In the genomic region with DNA sequence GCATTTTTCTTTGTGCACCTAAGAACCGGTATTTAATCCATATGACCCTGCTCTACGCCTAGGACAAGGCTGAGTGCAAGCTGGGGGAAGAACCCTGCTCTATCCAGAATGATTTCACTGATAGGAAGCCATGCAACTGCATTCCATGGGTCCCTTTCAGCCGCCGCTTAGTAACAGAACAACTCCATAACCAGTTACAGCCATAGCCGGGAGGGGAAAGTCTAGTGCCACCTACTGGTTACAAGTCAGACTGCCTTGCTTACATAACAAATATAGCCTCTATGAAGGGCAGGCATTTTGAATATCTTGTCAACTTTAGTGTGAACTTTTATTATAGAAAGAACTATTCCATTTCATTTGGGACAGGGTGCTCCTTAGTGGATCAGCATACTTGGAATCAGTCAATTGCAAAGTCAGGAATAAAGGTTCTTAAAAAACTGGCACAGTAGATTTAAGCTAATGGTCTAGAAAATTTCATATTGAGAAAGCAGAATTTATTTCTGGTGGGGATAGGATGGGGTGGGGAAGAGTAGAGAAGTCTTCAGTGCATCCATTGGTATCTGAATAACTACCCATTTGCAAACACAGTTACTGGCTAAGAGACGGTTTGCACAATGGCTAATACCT, we compare ENCODE assay signal across 8 cellular contexts.
A peak's percentile ranks its signal among the peaks of the same experiment; 100 is the strongest.
DNase-seq lines count a peak whose midpoint lies in the region; ATAC-seq, FAIRE-seq and TF ChIP-seq lines count a peak whose summit lies in the region.

No MANE protein-coding gene starts in this region.

- FAIRE-seq in GM12892 (lab: Jason Lieb, UNC), result peak; percentile 92

- ATAC-seq in HG02759 (IDR thresholded peaks at IDR 0.05; ENCODE audit: unreplicated experiment) (peak; percentile 91), upper lobe of right lung (peak; percentile 93)
- peak; percentile 53 for ATAC-seq in activated CD8-positive, alpha-beta T cell treated with anti-CD3 and anti-CD28 coated beads for 36 hours

- no peaks in the 10 kb centered on the region for H3F3A ChIP-seq in neural progenitor cell (ENCODE audit: low read depth)

- CTCF ChIA-PET in activated CD8-positive, alpha-beta T cell treated with anti-CD3 and anti-CD28 coated beads for 36 hours (lab: Charles Lee), result interaction anchor here (0.7 to 3.9 kb wide), 22 partner anchors 9 to 988 kb away, joined by 3 to 31 read pairs (median 4); a partner anchor contains a TSS

- no peaks in the 10 kb centered on the region for H3K9me3 ChIP-seq in fibroblast of lung (ENCODE audit: control insufficient read depth, insufficient read depth, low read depth, low read length)
- no peaks in the 10 kb centered on the region for H3K9me3 ChIP-seq in neural progenitor cell (ENCODE audit: low read depth)
- H3K9me3 ChIP-seq in upper lobe of right lung, result no peaks in the 10 kb centered on the region

- H3K27me3 Mint-ChIP-seq in activated CD8-positive, alpha-beta T cell treated with anti-CD3 and anti-CD28 coated beads for 36 hours, result peaks cover 3% of the 10 kb centered on the region
- no peaks in the 10 kb centered on the region for H3K27me3 Mint-ChIP-seq in neural progenitor cell (ENCODE audit: insufficient read depth, low read depth)

- H3K4me3 ChIP-seq in fibroblast of lung (replicated peaks in 1 of 4; ENCODE audit: control extremely low read depth in 1 of 4, insufficient read depth in 1 of 4, low read depth in 3 of 4, low read length in 4 of 4) (no peak overlapping the region), neural progenitor cell (no peak overlapping the region), upper lobe of right lung (no peak overlapping the region)

- no peak overlapping the region for H3K27ac ChIP-seq in fibroblast of lung (ENCODE audit: insufficient read depth, low read length)
- no peak overlapping the region for H3K27ac ChIP-seq in neural progenitor cell
- no peak overlapping the region for H3K27ac ChIP-seq in upper lobe of right lung

- intact Hi-C loops in activated CD8-positive, alpha-beta T cell treated with anti-CD3 and anti-CD28 coated beads for 36 hours (cut with micrococcal nuclease), result loop anchor here (5.0 kb wide), 1 partner anchor 521 kb away; a partner anchor contains a TSS
- intact Hi-C loops in upper lobe of right lung (cut with DNase I), result no loop called here

- no peaks in the 10 kb centered on the region for H3K4me1 Mint-ChIP-seq in activated CD8-positive, alpha-beta T cell treated with anti-CD3 and anti-CD28 coated beads for 36 hours (ENCODE audit: low read depth)
- H3K4me1 Mint-ChIP-seq in neural progenitor cell, result peaks cover 25% of the 10 kb centered on the region

- H3K4me1 ChIP-seq in fibroblast of lung (ENCODE audit: control insufficient read depth, extremely low read depth, insufficient read depth, low read length) (no peaks in the 10 kb centered on the region), neural progenitor cell (no peaks in the 10 kb centered on the region), upper lobe of right lung (no peaks in the 10 kb centered on the region)

- DNase-seq in AG09319 (ENCODE audit: extremely low read depth, low read depth), result peak; percentile 18
- DNase-seq in GM12892 (ENCODE audit: insufficient read length), result peak; percentile 1
- DNase-seq in NCI-H146 (lab: John Stamatoyannopoulos, UW), result peak; percentile 37
- DNase-seq in activated CD8-positive, alpha-beta T cell treated with anti-CD3 and anti-CD28 coated beads for 36 hours, result peak; percentile 58
- DNase-seq in fibroblast of lung (ENCODE audit: low read depth in 2 of 2), result peak; percentile 33 to 41
- DNase-seq in neural progenitor cell (ENCODE audit: low spot score), result peak; percentile 81
- no peak for DNase-seq in upper lobe of right lung

- no peaks in the 10 kb centered on the region for H3K36me3 Mint-ChIP-seq in activated CD8-positive, alpha-beta T cell treated with anti-CD3 and anti-CD28 coated beads for 36 hours (ENCODE audit: low read depth)
- H3K36me3 Mint-ChIP-seq in neural progenitor cell, result no peaks in the 10 kb centered on the region

- POLR2A ChIA-PET in activated CD8-positive, alpha-beta T cell treated with anti-CD3 and anti-CD28 coated beads for 36 hours (lab: Charles Lee), result no interaction called here

- H2AFZ ChIP-seq in fibroblast of lung (ENCODE audit: low read length), result no peak overlapping the region
- H2AFZ ChIP-seq in neural progenitor cell (replicated peaks), result peak overlapping the region; percentile 78

- no peaks in the 10 kb centered on the region for H3K79me2 ChIP-seq in fibroblast of lung (ENCODE audit: control insufficient read depth, insufficient read depth, low read length)
- H3K79me2 ChIP-seq in neural progenitor cell (ENCODE audit: low read depth), result no peaks in the 10 kb centered on the region

- no peaks in the 10 kb centered on the region for H3K9me3 Mint-ChIP-seq in activated CD8-positive, alpha-beta T cell treated with anti-CD3 and anti-CD28 coated beads for 36 hours
- no peaks in the 10 kb centered on the region for H3K9me3 Mint-ChIP-seq in neural progenitor cell

- no peak overlapping the region for H3K9ac ChIP-seq in fibroblast of lung (ENCODE audit: insufficient read depth, low read length)
- no peak overlapping the region for H3K9ac ChIP-seq in neural progenitor cell

- no peak overlapping the region for H3K4me3 Mint-ChIP-seq in activated CD8-positive, alpha-beta T cell treated with anti-CD3 and anti-CD28 coated beads for 36 hours
- no peak overlapping the region for H3K4me3 Mint-ChIP-seq in neural progenitor cell

- TF ChIP-seq POLR2A in GM12892 (IDR thresholded peaks at IDR 0.05; ENCODE audit: low read depth, low read length), result no peak

- H3K27me3 ChIP-seq in fibroblast of lung (ENCODE audit: control insufficient read depth, insufficient read depth, low read length) (no peaks in the 10 kb centered on the region), neural progenitor cell (no peaks in the 10 kb centered on the region), upper lobe of right lung (no peaks in the 10 kb centered on the region)

- TF ChIP-seq CTCF in AG09319 (IDR thresholded peaks at IDR 0.05; ENCODE audit: low read depth, low read length) (peak; percentile 77), fibroblast of lung (conservative IDR thresholded peaks at IDR 0.05 in 1 of 2, IDR thresholded peaks at IDR 0.05 in 1 of 2; ENCODE audit: low read depth in 1 of 2, low read length in 2 of 2) (peak; percentile 50 to 71), neural progenitor cell (IDR thresholded peaks at IDR 0.05) (peak; percentile 87), upper lobe of right lung (IDR thresholded peaks at IDR 0.05) (peak; percentile 88)
- TF ChIP-seq CTCF in activated CD8-positive, alpha-beta T cell treated with anti-CD3 and anti-CD28 coated beads for 36 hours (IDR thresholded peaks at IDR 0.05), result peak; percentile 79

- H3K36me3 ChIP-seq in fibroblast of lung (ENCODE audit: control insufficient read depth, insufficient read depth, low read length) (no peaks in the 10 kb centered on the region), neural progenitor cell (no peaks in the 10 kb centered on the region), upper lobe of right lung (no peaks in the 10 kb centered on the region)

- H3K4me2 ChIP-seq in fibroblast of lung (ENCODE audit: extremely low read depth, insufficient read depth, low read length), result no peak overlapping the region
- no peak overlapping the region for H3K4me2 ChIP-seq in neural progenitor cell

- no peaks in the 10 kb centered on the region for H4K20me1 ChIP-seq in fibroblast of lung (ENCODE audit: control insufficient read depth, extremely low read depth, insufficient read depth, low read length)
- H4K20me1 ChIP-seq in neural progenitor cell (ENCODE audit: low read depth), result no peaks in the 10 kb centered on the region

- no peak overlapping the region for H3K27ac Mint-ChIP-seq in activated CD8-positive, alpha-beta T cell treated with anti-CD3 and anti-CD28 coated beads for 36 hours
- H3K27ac Mint-ChIP-seq in neural progenitor cell, result no peak overlapping the region
